ENCODE assay signal across 8 cellular contexts in the genomic region with DNA sequence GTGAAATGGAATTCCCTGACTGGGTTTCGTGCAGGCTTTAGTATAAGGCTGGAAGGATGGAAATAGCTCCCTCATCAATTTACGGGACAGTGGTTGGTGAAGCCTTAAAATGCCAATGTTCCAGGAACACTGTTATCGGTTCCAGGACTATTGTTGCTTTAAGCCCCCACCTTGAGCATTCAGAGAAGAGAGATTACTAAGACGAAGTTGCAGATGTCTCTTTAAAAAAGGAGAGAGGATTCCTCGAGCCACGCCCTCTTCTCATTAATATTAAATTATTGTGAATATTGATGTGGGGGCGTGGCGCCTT. TPM values are rescaled to one million over a fixed set of nuclear protein-coding genes. Genes with fewer than 3 reads are reported as not detected.
DNase-seq lines count a peak whose midpoint lies in the region; ATAC-seq and TF ChIP-seq lines count a peak whose summit lies in the region.

No MANE protein-coding gene starts in this region.

- H3K9me3 Mint-ChIP-seq in CD14-positive monocyte, result peaks cover 0 to 7% (median 0%) of the 10 kb centered on the region in 7 donors
- H3K9me3 Mint-ChIP-seq in naive thymus-derived CD8-positive, alpha-beta T cell, result no peaks in the 10 kb centered on the region

- peak overlapping the region; percentile 37 to 87 for H3K4me3 Mint-ChIP-seq in CD14-positive monocyte
- peak overlapping the region in 9 of 10 donors; percentile 51 to 77 (median 66) for H3K4me3 Mint-ChIP-seq in naive thymus-derived CD8-positive, alpha-beta T cell

- in situ Hi-C loops in KBM-7 (cut with MboI; ENCODE audit: low pct_unique_long_range_greater_than_20kb, low sequenced_read_pairs), result no loop called here

- POLR2A ChIA-PET in naive thymus-derived CD8-positive, alpha-beta T cell (lab: Charles Lee), result no interaction called here

- TF ChIP-seq CTCF in CD14-positive monocyte (IDR thresholded peaks at IDR 0.05), result no peak

- ATAC-seq in naive thymus-derived CD8-positive, alpha-beta T cell, result no peak
- no peak for ATAC-seq in GM19467 (IDR thresholded peaks at IDR 0.05; ENCODE audit: unreplicated experiment)

- H3K27ac Mint-ChIP-seq in CD14-positive monocyte, result no peak overlapping the region
- no peak overlapping the region for H3K27ac Mint-ChIP-seq in naive thymus-derived CD8-positive, alpha-beta T cell

- peaks cover 0 to 3% of the 10 kb centered on the region in 2 donors for H3K36me3 Mint-ChIP-seq in CD14-positive monocyte
- H3K36me3 Mint-ChIP-seq in naive thymus-derived CD8-positive, alpha-beta T cell, result no peaks in the 10 kb centered on the region

- intact Hi-C loops in CD14-positive monocyte (cut with micrococcal nuclease), result no loop called here

- no peak for DNase-seq in CD14-positive monocyte (ENCODE audit: low spot score)
- peak; percentile 63 for DNase-seq in KBM-7
- DNase-seq in dedifferentiated amniotic fluid mesenchymal stem cell (ENCODE audit: extremely low spot score), result peak; percentile 72
- no peak for DNase-seq in naive thymus-derived CD8-positive, alpha-beta T cell
- no peak for DNase-seq in NCI-H2081 (lab: John Stamatoyannopoulos, UW)
- DNase-seq in activated CD4-positive, alpha-beta T cell treated with anti-CD3 and anti-CD28 coated beads, Interleukin-2, amount 50 U/mL, for 48 hours, result no peak
- no peak for DNase-seq in HuH-7.5 (ENCODE audit: low spot score)

- peaks cover 18% of the 10 kb centered on the region for H3K4me1 Mint-ChIP-seq in CD14-positive monocyte
- peaks cover 13 to 28% (median 19%) of the 10 kb centered on the region in 4 donors for H3K4me1 Mint-ChIP-seq in naive thymus-derived CD8-positive, alpha-beta T cell

- H3K27me3 Mint-ChIP-seq in CD14-positive monocyte (ENCODE audit: low read depth in 3 of 3), result peaks cover 44 to 63% (median 48%) of the 10 kb centered on the region in 3 donors
- peaks cover 15 to 46% (median 37%) of the 10 kb centered on the region in 5 donors for H3K27me3 Mint-ChIP-seq in naive thymus-derived CD8-positive, alpha-beta T cell

RNA-seq across cellular contexts. Expression of gene CREB3L1, which starts 0.2 kb away (rescaled TPM):
- not detected for polyA plus RNA-seq in CD14-positive monocyte
- total RNA-seq in naive thymus-derived CD8-positive, alpha-beta T cell, result not detected
- not detected for polyA plus RNA-seq in naive thymus-derived CD8-positive, alpha-beta T cell

Comparison
In these comparisons a context has a peak if more than half of its experiments do, and no peak if none do; other contexts are left out.
1. DNase-seq: peak in KBM-7 (single experiment) and dedifferentiated amniotic fluid mesenchymal stem cell (single experiment); none in CD14-positive monocyte (single experiment), naive thymus-derived CD8-positive, alpha-beta T cell (0 of 10), NCI-H2081 (0 of 2), activated CD4-positive, alpha-beta T cell treated with anti-CD3 and anti-CD28 coated beads, Interleukin-2, amount 50 U/mL, for 48 hours (0 of 2) and HuH-7.5 (single experiment).